Comparison of ENCODE assay signal across 22 cellular contexts in genomic region chr14:78074546-78074945, GRCh38.
DNase-seq lines count a peak whose midpoint lies in the region; ATAC-seq, FAIRE-seq and TF ChIP-seq lines count a peak whose summit lies in the region.
"Had no signal": no experiment of that assay in that cellular context is flagged by ENCODE, and none has a peak within 500 bp of the region (broad histone marks: within the 10 kb centered on the region; RNA-seq: fewer than 3 reads in every experiment).

No MANE protein-coding gene starts in this region.

- ATAC-seq in GM23338: no peak; the same call in 2 of the 3 replicates
- no peak for ATAC-seq in GM21717 (IDR thresholded peaks at IDR 0.05; ENCODE audit: unreplicated experiment)
- no peak for ATAC-seq in HG03442 (IDR thresholded peaks at IDR 0.05; ENCODE audit: unreplicated experiment)
- ATAC-seq: activated CD8-positive, alpha-beta memory T cell treated with anti-CD3 and anti-CD28 coated beads, Interleukin-2, amount 10 ng/mL, durations not matched to agents 7 days and 5 days; gastroesophageal sphincter; HepG2; left colon; natural killer cell; stimulated activated effector memory CD8-positive, alpha-beta T cell treated with anti-CD3 and anti-CD28 coated beads, Interleukin-12 subunit alpha, Interleukin-12 subunit beta, amount 100 ng/mL, for 72 hours had no signal

- H3K9me3 Mint-ChIP-seq in GM23338 (no peaks in the 10 kb centered on the region), astrocyte (ENCODE audit: unreplicated experiment) (no peaks in the 10 kb centered on the region), Caco-2 (ENCODE audit: unreplicated experiment) (no peaks in the 10 kb centered on the region)
- H3K9me3 Mint-ChIP-seq: CD4-positive, CD25-positive, alpha-beta regulatory T cell; natural killer cell; stimulated activated effector memory CD8-positive, alpha-beta T cell treated with anti-CD3 and anti-CD28 coated beads, Interleukin-12 subunit alpha, Interleukin-12 subunit beta, amount 100 ng/mL, for 72 hours had no signal

- no peaks in the 10 kb centered on the region for H3F3A ChIP-seq in GM23338 (replicated peaks; ENCODE audit: low read depth)

- no peak for DNase-seq in GM23338 (ENCODE audit: low spot score)
- peak; percentile 56 for DNase-seq in NCI-H2029 treated with DMSO at 0.1 percent for 48 hours (lab: John Stamatoyannopoulos, UW)
- DNase-seq in astrocyte (ENCODE audit: low read depth): peak; percentile 4
- no peak for DNase-seq in Caco-2
- DNase-seq: activated CD4-positive, alpha-beta T cell treated with anti-CD3 and anti-CD28 coated beads for 4 hours; activated CD8-positive, alpha-beta memory T cell treated with anti-CD3 and anti-CD28 coated beads, Interleukin-2, amount 10 ng/mL, durations not matched to agents 7 days and 5 days; CD4-positive, CD25-positive, alpha-beta regulatory T cell; effector CD4-positive, alpha-beta T cell; left colon; natural killer cell; NCI-H524 treated with DMSO at 0.1 percent for 48 hours; SHP77 treated with DMSO at 0.1 percent for 48 hours; T-helper 1 cell had no signal

- no peaks in the 10 kb centered on the region for H3K4me1 ChIP-seq in GM23338 (ENCODE audit: insufficient read depth)
- no peaks in the 10 kb centered on the region for H3K4me1 ChIP-seq in astrocyte (ENCODE audit: insufficient read depth, low read length)
- no peaks in the 10 kb centered on the region for H3K4me1 ChIP-seq in parathyroid adenoma
- no peaks in the 10 kb centered on the region for H3K4me1 ChIP-seq in Caco-2
- H3K4me1 ChIP-seq: esophagus muscularis mucosa, gastroesophageal sphincter had no signal

- H3K9me2 ChIP-seq in GM23338 (ENCODE audit: insufficient read depth): no peaks in the 10 kb centered on the region

- H3K27me3 ChIP-seq in GM23338 (ENCODE audit: insufficient read depth) (no peaks in the 10 kb centered on the region), astrocyte (ENCODE audit: insufficient read depth, low read length) (no peaks in the 10 kb centered on the region), parathyroid adenoma (ENCODE audit: control insufficient read depth, insufficient read depth, low read length) (no peaks in the 10 kb centered on the region), Caco-2 (replicated peaks; ENCODE audit: control insufficient read depth, insufficient read depth, low read length) (no peaks in the 10 kb centered on the region)
- H3K27me3 ChIP-seq: esophagus muscularis mucosa had no signal

- H3K27ac ChIP-seq in GM23338 (ENCODE audit: low read depth) (no peak overlapping the region), astrocyte (ENCODE audit: low read depth, low read length) (no peak overlapping the region), parathyroid adenoma (no peak overlapping the region)
- H3K27ac ChIP-seq: esophagus muscularis mucosa, gastroesophageal sphincter, thoracic aorta had no signal

- H3K36me3 ChIP-seq in GM23338 (ENCODE audit: insufficient read depth) (no peaks in the 10 kb centered on the region), astrocyte (ENCODE audit: insufficient read depth, low read length) (no peaks in the 10 kb centered on the region), parathyroid adenoma (ENCODE audit: control insufficient read depth, insufficient read depth, low read length) (no peaks in the 10 kb centered on the region), Caco-2 (ENCODE audit: control insufficient read depth, insufficient read depth, low read length) (no peaks in the 10 kb centered on the region)
- H3K36me3 ChIP-seq: esophagus muscularis mucosa, gastroesophageal sphincter, thoracic aorta had no signal

- H3K4me2 ChIP-seq in GM23338: no peak overlapping the region
- no peak overlapping the region for H3K4me2 ChIP-seq in astrocyte (ENCODE audit: low read length)
- no peak overlapping the region for H3K4me2 ChIP-seq in parathyroid adenoma (ENCODE audit: low read length)

- H2AFZ ChIP-seq in GM23338: peak overlapping the region; percentile 47; the same call in 1 of the 2 replicates
- H2AFZ ChIP-seq in astrocyte (ENCODE audit: low read depth, low read length): no peak overlapping the region
- peak overlapping the region; percentile 3 for H2AFZ ChIP-seq in parathyroid adenoma

- H3K79me2 ChIP-seq in GM23338 (replicated peaks; ENCODE audit: insufficient read depth) (no peaks in the 10 kb centered on the region), astrocyte (ENCODE audit: insufficient read depth, low read length) (no peaks in the 10 kb centered on the region), parathyroid adenoma (no peaks in the 10 kb centered on the region)

- no peak overlapping the region for H3K9ac ChIP-seq in astrocyte (ENCODE audit: low read length)
- no peak overlapping the region for H3K9ac ChIP-seq in parathyroid adenoma

- no TSS peak for BruUV-seq in Caco-2 (replicated peaks; lab: Mats Ljungman, UMichigan)

- POLR2A ChIA-PET in Caco-2 (lab: Charles Lee): no interaction called here

- CTCF ChIA-PET in Caco-2 (lab: Charles Lee): no interaction called here

- H3K4me1 Mint-ChIP-seq in GM23338: peaks cover 10% of the 10 kb centered on the region; the same call in 1 of the 3 replicates
- peaks cover 10% of the 10 kb centered on the region for H3K4me1 Mint-ChIP-seq in astrocyte (ENCODE audit: low read depth, unreplicated experiment)
- H3K4me1 Mint-ChIP-seq in Caco-2 (ENCODE audit: low read depth, unreplicated experiment): no peaks in the 10 kb centered on the region
- H3K4me1 Mint-ChIP-seq: activated CD8-positive, alpha-beta memory T cell treated with anti-CD3 and anti-CD28 coated beads, Interleukin-2, amount 10 ng/mL, durations not matched to agents 7 days and 5 days; CD4-positive, CD25-positive, alpha-beta regulatory T cell; natural killer cell; stimulated activated effector memory CD8-positive, alpha-beta T cell treated with anti-CD3 and anti-CD28 coated beads, Interleukin-12 subunit alpha, Interleukin-12 subunit beta, amount 100 ng/mL, for 72 hours had no signal

- H3K36me3 Mint-ChIP-seq in GM23338 (ENCODE audit: low read depth) (no peaks in the 10 kb centered on the region), astrocyte (ENCODE audit: low read depth, unreplicated experiment) (no peaks in the 10 kb centered on the region), Caco-2 (ENCODE audit: insufficient read depth, unreplicated experiment) (no peaks in the 10 kb centered on the region)
- H3K36me3 Mint-ChIP-seq: activated CD8-positive, alpha-beta memory T cell treated with anti-CD3 and anti-CD28 coated beads, Interleukin-2, amount 10 ng/mL, durations not matched to agents 7 days and 5 days; activated naive CD8-positive, alpha-beta T cell; CD4-positive, CD25-positive, alpha-beta regulatory T cell; natural killer cell; stimulated activated effector memory CD8-positive, alpha-beta T cell treated with anti-CD3 and anti-CD28 coated beads, Interleukin-12 subunit alpha, Interleukin-12 subunit beta, amount 100 ng/mL, for 72 hours had no signal

- FAIRE-seq in astrocyte (lab: Jason Lieb, UNC): no peak
- FAIRE-seq: HepG2 had no signal

- no peak overlapping the region for H3K27ac Mint-ChIP-seq in GM23338
- H3K27ac Mint-ChIP-seq in astrocyte (ENCODE audit: unreplicated experiment): no peak overlapping the region
- H3K27ac Mint-ChIP-seq in Caco-2 (ENCODE audit: unreplicated experiment): no peak overlapping the region
- H3K27ac Mint-ChIP-seq: activated CD8-positive, alpha-beta memory T cell treated with anti-CD3 and anti-CD28 coated beads, Interleukin-2, amount 10 ng/mL, durations not matched to agents 7 days and 5 days; activated naive CD8-positive, alpha-beta T cell; CD4-positive, CD25-positive, alpha-beta regulatory T cell; natural killer cell; stimulated activated effector memory CD8-positive, alpha-beta T cell treated with anti-CD3 and anti-CD28 coated beads, Interleukin-12 subunit alpha, Interleukin-12 subunit beta, amount 100 ng/mL, for 72 hours had no signal

- TF ChIP-seq CTCF in GM23338 (conservative IDR thresholded peaks at IDR 0.05; ENCODE audit: low read depth in 2 of 2): no peak
- no peak for TF ChIP-seq CTCF in astrocyte (IDR thresholded peaks at IDR 0.05; ENCODE audit: insufficient read depth, low read depth, low read length)
- no peak for TF ChIP-seq CTCF in parathyroid adenoma (IDR thresholded peaks at IDR 0.05)
- TF ChIP-seq CTCF in Caco-2 (IDR thresholded peaks at IDR 0.05; ENCODE audit: insufficient read depth in 1 of 2, low read depth in 1 of 2, low read length in 1 of 2, severe bottlenecking in 1 of 2, unreplicated experiment in 1 of 2): no peak

- H4K20me1 ChIP-seq in GM23338 (replicated peaks; ENCODE audit: insufficient read depth): no peaks in the 10 kb centered on the region
- no peaks in the 10 kb centered on the region for H4K20me1 ChIP-seq in astrocyte (ENCODE audit: insufficient read depth, low read length)

- intact Hi-C loops in Caco-2 (cut with micrococcal nuclease; ENCODE audit: unreplicated experiment): no loop called here

- H3K4me3 Mint-ChIP-seq in GM23338 (no peak overlapping the region), astrocyte (ENCODE audit: unreplicated experiment) (no peak overlapping the region), Caco-2 (ENCODE audit: unreplicated experiment) (no peak overlapping the region)
- H3K4me3 Mint-ChIP-seq: activated CD8-positive, alpha-beta memory T cell treated with anti-CD3 and anti-CD28 coated beads, Interleukin-2, amount 10 ng/mL, durations not matched to agents 7 days and 5 days; activated naive CD8-positive, alpha-beta T cell; CD4-positive, CD25-positive, alpha-beta regulatory T cell; natural killer cell; stimulated activated effector memory CD8-positive, alpha-beta T cell treated with anti-CD3 and anti-CD28 coated beads, Interleukin-12 subunit alpha, Interleukin-12 subunit beta, amount 100 ng/mL, for 72 hours had no signal

- H3K9me3 ChIP-seq in astrocyte (ENCODE audit: insufficient read depth, low read depth, low read length): no peaks in the 10 kb centered on the region
- H3K9me3 ChIP-seq in parathyroid adenoma (ENCODE audit: control insufficient read depth, low read length): no peaks in the 10 kb centered on the region
- no peaks in the 10 kb centered on the region for H3K9me3 ChIP-seq in Caco-2
- H3K9me3 ChIP-seq: esophagus muscularis mucosa, gastroesophageal sphincter, thoracic aorta had no signal

- H3K4me3 ChIP-seq in GM23338 (no peak overlapping the region), astrocyte (ENCODE audit: insufficient read depth, low read depth, low read length) (no peak overlapping the region), parathyroid adenoma (ENCODE audit: low read depth, low read length) (no peak overlapping the region), Caco-2 (ENCODE audit: low read depth, low read length) (no peak overlapping the region)
- H3K4me3 ChIP-seq: esophagus muscularis mucosa, gastroesophageal sphincter, thoracic aorta had no signal

- H3K27me3 Mint-ChIP-seq in GM23338 (ENCODE audit: insufficient read depth, low read depth, poor library complexity) (peaks cover 2% of the 10 kb centered on the region), astrocyte (ENCODE audit: low read depth, unreplicated experiment) (peaks cover 8% of the 10 kb centered on the region), Caco-2 (ENCODE audit: insufficient read depth, unreplicated experiment) (peaks cover 2% of the 10 kb centered on the region)
- H3K27me3 Mint-ChIP-seq: activated naive CD8-positive, alpha-beta T cell had no signal

TF ChIP-seq in GM23338, 12 proteins besides CTCF, POLR2A, EP300 and RAD21 (continues in another document):
- TF ChIP-seq EZH2phosphoT487 (IDR thresholded peaks at IDR 0.05; ENCODE audit: unreplicated experiment) (no peak), CREB1 (CRISPR knock-in tag; IDR thresholded peaks at IDR 0.05; ENCODE audit: low read depth) (no peak), STAT1 (IDR thresholded peaks at IDR 0.05; ENCODE audit: unreplicated experiment) (no peak)

Comparison
In these comparisons a context has a peak if more than half of its experiments do, and no peak if none do; other contexts are left out.
1. DNase-seq: peak in NCI-H2029 treated with DMSO at 0.1 percent for 48 hours (single experiment) and astrocyte (single experiment); none in GM23338 (single experiment) and Caco-2 (0 of 2).